Comparison of ENCODE assay signal across 8 cellular contexts in genomic region chr13:28719656-28720055, GRCh38.
A peak's percentile ranks its signal among the peaks of the same experiment; 100 is the strongest.
DNase-seq lines count a peak whose midpoint lies in the region; ATAC-seq and TF ChIP-seq lines count a peak whose summit lies in the region.

No MANE protein-coding gene starts in this region.

- H3K4me3 ChIP-seq in fibroblast of mammary gland (ENCODE audit: control insufficient read depth, low read depth, low read length) (no peak overlapping the region), skeletal muscle cell (ENCODE audit: low read depth, low read length) (no peak overlapping the region)

- ATAC-seq in HG03469 (IDR thresholded peaks at IDR 0.05; ENCODE audit: unreplicated experiment), result no peak
- no peak for ATAC-seq in HG02885 (IDR thresholded peaks at IDR 0.05; ENCODE audit: poor library complexity, unreplicated experiment)

- peak; percentile 82 for DNase-seq in ELR (ENCODE audit: low read depth)
- DNase-seq in SW480 (ENCODE audit: low spot score), result peak; percentile 15
- DNase-seq in fibroblast of mammary gland (ENCODE audit: low read depth), result peak; percentile 68
- DNase-seq in skeletal muscle cell (ENCODE audit: low read depth), result peak; percentile 36
- no peak for DNase-seq in NCI-H2171 (lab: John Stamatoyannopoulos, UW)
- no peak for DNase-seq in KBM-7

- in situ Hi-C loops in KBM-7 (cut with MboI; ENCODE audit: low pct_unique_long_range_greater_than_20kb, low sequenced_read_pairs), result no loop called here

- TF ChIP-seq CTCF in fibroblast of mammary gland (conservative IDR thresholded peaks at IDR 0.05; ENCODE audit: control insufficient read depth, insufficient read depth, low read depth, low read length), result no peak

Comparison
In these comparisons a context has a peak if more than half of its experiments do, and no peak if none do; other contexts are left out.
1. DNase-seq: peak in ELR (single experiment), SW480 (single experiment), fibroblast of mammary gland (single experiment) and skeletal muscle cell (single experiment); none in NCI-H2171 (single experiment) and KBM-7 (single experiment).